1 cellular context compared by ENCODE assay signal in the genomic region with DNA sequence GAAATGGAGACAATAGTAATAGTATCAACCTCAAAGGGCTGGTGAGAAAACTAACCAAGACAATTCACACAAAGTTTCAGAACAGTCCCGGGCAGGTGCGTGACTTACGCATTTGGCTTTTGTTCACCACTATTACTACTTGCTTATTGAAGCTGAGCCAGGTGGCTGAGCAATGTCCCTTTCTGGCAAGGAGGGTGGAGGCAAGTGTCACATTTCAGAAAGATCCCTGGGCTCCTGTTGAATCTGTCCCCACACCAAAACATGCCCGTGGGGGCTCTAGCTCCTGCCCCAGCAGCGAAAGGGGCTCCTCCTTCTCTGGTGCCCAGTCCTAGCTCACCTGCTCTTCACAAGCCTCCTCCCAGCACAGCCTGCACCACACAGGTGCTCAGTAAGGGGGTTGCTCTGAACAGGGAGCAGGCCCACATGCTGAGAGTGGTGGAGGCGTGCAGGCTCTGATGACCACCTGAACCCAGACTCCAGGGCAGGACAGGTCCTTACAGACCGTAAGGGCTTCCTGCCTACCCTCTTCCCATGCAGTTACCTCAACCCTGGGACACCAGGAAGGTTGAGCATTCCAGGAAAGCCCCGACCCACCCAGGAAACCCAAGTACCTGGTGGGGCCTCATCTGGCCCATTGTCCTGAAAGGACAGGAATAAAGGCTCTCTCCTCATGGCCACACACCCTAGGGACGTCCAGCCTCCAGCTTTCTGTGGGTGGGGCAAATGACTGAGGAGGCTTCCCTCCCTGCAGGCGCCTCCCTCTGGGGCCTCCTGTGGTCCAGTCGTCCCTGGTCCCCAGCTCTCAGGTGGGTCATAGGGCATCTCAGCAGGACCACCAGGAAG.
TF ChIP-seq lines count a peak whose summit lies in the region.

No MANE protein-coding gene starts in this region.

TF ChIP-seq in GM12878, 131 proteins besides CTCF, POLR2A, EP300 and RAD21 (continues in another document):
- no peak for TF ChIP-seq SUZ12 (IDR thresholded peaks at IDR 0.05; ENCODE audit: unreplicated experiment)
- no peak for TF ChIP-seq SP1 (IDR thresholded peaks at IDR 0.05; ENCODE audit: low read depth, low read length)
- TF ChIP-seq STAT3 (IDR thresholded peaks at IDR 0.05; ENCODE audit: low read depth, low read length) = no peak
- TF ChIP-seq RBBP5 (conservative IDR thresholded peaks at IDR 0.05) = no peak
- no peak for TF ChIP-seq ZNF274 (IDR thresholded peaks at IDR 0.05; ENCODE audit: insufficient read depth, insufficient read length)
- peak; percentile 69 for TF ChIP-seq MXI1 (IDR thresholded peaks at IDR 0.05; ENCODE audit: low read depth, low read length)
- 0 out of 2 replicates have a peak, but pooled peaks have one; percentile 4 for TF ChIP-seq IRF4 (IDR thresholded peaks at IDR 0.05; ENCODE audit: low read depth, low read length)
- no peak for TF ChIP-seq CREB1 (IDR thresholded peaks at IDR 0.05; ENCODE audit: low read depth)
- TF ChIP-seq ZNF384 (IDR thresholded peaks at IDR 0.05; ENCODE audit: borderline replicate concordance, low read depth, low read length) = no peak
- TF ChIP-seq EED (IDR thresholded peaks at IDR 0.05; ENCODE audit: low read depth) = no peak
- TF ChIP-seq, protein P1, sequence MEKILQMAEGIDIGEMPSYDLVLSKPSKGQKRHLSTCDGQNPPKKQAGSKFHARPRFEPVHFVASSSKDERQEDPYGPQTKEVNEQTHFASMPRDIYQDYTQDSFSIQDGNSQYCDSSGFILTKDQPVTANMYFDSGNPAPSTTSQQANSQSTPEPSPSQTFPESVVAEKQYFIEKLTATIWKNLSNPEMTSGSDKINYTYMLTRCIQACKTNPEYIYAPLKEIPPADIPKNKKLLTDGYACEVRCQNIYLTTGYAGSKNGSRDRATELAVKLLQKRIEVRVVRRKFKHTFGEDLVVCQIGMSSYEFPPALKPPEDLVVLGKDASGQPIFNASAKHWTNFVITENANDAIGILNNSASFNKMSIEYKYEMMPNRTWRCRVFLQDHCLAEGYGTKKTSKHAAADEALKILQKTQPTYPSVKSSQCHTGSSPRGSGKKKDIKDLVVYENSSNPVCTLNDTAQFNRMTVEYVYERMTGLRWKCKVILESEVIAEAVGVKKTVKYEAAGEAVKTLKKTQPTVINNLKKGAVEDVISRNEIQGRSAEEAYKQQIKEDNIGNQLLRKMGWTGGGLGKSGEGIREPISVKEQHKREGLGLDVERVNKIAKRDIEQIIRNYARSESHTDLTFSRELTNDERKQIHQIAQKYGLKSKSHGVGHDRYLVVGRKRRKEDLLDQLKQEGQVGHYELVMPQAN (conservative IDR thresholded peaks at IDR 0.05) = peak; percentile 24; the same call in 1 of the 2 replicates
- TF ChIP-seq TCF12 (IDR thresholded peaks at IDR 0.05; ENCODE audit: low read depth, low read length) = peak; percentile 94
- TF ChIP-seq, protein P2, sequence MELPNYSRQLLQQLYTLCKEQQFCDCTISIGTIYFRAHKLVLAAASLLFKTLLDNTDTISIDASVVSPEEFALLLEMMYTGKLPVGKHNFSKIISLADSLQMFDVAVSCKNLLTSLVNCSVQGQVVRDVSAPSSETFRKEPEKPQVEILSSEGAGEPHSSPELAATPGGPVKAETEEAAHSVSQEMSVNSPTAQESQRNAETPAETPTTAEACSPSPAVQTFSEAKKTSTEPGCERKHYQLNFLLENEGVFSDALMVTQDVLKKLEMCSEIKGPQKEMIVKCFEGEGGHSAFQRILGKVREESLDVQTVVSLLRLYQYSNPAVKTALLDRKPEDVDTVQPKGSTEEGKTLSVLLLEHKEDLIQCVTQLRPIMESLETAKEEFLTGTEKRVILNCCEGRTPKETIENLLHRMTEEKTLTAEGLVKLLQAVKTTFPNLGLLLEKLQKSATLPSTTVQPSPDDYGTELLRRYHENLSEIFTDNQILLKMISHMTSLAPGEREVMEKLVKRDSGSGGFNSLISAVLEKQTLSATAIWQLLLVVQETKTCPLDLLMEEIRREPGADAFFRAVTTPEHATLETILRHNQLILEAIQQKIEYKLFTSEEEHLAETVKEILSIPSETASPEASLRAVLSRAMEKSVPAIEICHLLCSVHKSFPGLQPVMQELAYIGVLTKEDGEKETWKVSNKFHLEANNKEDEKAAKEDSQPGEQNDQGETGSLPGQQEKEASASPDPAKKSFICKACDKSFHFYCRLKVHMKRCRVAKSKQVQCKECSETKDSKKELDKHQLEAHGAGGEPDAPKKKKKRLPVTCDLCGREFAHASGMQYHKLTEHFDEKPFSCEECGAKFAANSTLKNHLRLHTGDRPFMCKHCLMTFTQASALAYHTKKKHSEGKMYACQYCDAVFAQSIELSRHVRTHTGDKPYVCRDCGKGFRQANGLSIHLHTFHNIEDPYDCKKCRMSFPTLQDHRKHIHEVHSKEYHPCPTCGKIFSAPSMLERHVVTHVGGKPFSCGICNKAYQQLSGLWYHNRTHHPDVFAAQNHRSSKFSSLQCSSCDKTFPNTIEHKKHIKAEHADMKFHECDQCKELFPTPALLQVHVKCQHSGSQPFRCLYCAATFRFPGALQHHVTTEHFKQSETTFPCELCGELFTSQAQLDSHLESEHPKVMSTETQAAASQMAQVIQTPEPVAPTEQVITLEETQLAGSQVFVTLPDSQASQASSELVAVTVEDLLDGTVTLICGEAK (IDR thresholded peaks at IDR 0.05; ENCODE audit: borderline replicate concordance) = no peak
- TF ChIP-seq KAT2A (conservative IDR thresholded peaks at IDR 0.05; ENCODE audit: control insufficient read depth, low read depth, low read length) = no peak
- no peak for TF ChIP-seq STAT1 (conservative IDR thresholded peaks at IDR 0.05)
- TF ChIP-seq SMAD1 (IDR thresholded peaks at IDR 0.05; ENCODE audit: low read depth, partially characterized antibody) = peak; percentile 10
- no peak for TF ChIP-seq MTA3 (IDR thresholded peaks at IDR 0.05; ENCODE audit: borderline replicate concordance, low read length)
- peak; percentile 89 for TF ChIP-seq TCF3 (IDR thresholded peaks at IDR 0.05; ENCODE audit: borderline replicate concordance, insufficient read depth, low read depth, low read length)
- TF ChIP-seq LARP7 (IDR thresholded peaks at IDR 0.05) = 0 out of 2 replicates have a peak, but pooled peaks have one; percentile 46
- TF ChIP-seq MYB (IDR thresholded peaks at IDR 0.05; ENCODE audit: borderline replicate concordance, low read depth, low read length) = no peak
- TF ChIP-seq RCOR1 (conservative IDR thresholded peaks at IDR 0.05; ENCODE audit: low read depth, low read length) = no peak
- no peak for TF ChIP-seq NFXL1 (IDR thresholded peaks at IDR 0.05; ENCODE audit: borderline replicate concordance)
- TF ChIP-seq, protein P3, sequence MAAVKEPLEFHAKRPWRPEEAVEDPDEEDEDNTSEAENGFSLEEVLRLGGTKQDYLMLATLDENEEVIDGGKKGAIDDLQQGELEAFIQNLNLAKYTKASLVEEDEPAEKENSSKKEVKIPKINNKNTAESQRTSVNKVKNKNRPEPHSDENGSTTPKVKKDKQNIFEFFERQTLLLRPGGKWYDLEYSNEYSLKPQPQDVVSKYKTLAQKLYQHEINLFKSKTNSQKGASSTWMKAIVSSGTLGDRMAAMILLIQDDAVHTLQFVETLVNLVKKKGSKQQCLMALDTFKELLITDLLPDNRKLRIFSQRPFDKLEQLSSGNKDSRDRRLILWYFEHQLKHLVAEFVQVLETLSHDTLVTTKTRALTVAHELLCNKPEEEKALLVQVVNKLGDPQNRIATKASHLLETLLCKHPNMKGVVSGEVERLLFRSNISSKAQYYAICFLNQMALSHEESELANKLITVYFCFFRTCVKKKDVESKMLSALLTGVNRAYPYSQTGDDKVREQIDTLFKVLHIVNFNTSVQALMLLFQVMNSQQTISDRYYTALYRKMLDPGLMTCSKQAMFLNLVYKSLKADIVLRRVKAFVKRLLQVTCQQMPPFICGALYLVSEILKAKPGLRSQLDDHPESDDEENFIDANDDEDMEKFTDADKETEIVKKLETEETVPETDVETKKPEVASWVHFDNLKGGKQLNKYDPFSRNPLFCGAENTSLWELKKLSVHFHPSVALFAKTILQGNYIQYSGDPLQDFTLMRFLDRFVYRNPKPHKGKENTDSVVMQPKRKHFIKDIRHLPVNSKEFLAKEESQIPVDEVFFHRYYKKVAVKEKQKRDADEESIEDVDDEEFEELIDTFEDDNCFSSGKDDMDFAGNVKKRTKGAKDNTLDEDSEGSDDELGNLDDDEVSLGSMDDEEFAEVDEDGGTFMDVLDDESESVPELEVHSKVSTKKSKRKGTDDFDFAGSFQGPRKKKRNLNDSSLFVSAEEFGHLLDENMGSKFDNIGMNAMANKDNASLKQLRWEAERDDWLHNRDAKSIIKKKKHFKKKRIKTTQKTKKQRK (IDR thresholded peaks at IDR 0.05; ENCODE audit: low read depth, low read length) = no peak
- TF ChIP-seq SPI1 (IDR thresholded peaks at IDR 0.05; ENCODE audit: borderline replicate concordance, insufficient read depth, low read depth, low read length) = no peak
- TF ChIP-seq, protein P4, sequence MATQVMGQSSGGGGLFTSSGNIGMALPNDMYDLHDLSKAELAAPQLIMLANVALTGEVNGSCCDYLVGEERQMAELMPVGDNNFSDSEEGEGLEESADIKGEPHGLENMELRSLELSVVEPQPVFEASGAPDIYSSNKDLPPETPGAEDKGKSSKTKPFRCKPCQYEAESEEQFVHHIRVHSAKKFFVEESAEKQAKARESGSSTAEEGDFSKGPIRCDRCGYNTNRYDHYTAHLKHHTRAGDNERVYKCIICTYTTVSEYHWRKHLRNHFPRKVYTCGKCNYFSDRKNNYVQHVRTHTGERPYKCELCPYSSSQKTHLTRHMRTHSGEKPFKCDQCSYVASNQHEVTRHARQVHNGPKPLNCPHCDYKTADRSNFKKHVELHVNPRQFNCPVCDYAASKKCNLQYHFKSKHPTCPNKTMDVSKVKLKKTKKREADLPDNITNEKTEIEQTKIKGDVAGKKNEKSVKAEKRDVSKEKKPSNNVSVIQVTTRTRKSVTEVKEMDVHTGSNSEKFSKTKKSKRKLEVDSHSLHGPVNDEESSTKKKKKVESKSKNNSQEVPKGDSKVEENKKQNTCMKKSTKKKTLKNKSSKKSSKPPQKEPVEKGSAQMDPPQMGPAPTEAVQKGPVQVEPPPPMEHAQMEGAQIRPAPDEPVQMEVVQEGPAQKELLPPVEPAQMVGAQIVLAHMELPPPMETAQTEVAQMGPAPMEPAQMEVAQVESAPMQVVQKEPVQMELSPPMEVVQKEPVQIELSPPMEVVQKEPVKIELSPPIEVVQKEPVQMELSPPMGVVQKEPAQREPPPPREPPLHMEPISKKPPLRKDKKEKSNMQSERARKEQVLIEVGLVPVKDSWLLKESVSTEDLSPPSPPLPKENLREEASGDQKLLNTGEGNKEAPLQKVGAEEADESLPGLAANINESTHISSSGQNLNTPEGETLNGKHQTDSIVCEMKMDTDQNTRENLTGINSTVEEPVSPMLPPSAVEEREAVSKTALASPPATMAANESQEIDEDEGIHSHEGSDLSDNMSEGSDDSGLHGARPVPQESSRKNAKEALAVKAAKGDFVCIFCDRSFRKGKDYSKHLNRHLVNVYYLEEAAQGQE (IDR thresholded peaks at IDR 0.05; ENCODE audit: low read depth, low read length) = no peak
- TF ChIP-seq SMAD5 (IDR thresholded peaks at IDR 0.05; ENCODE audit: low read depth) = peak; percentile 55
- TF ChIP-seq IKZF1 (conservative IDR thresholded peaks at IDR 0.05) = peak; percentile 76
- no peak for TF ChIP-seq NFYA (IDR thresholded peaks at IDR 0.05; ENCODE audit: borderline replicate concordance, low read depth, low read length)
- no peak for TF ChIP-seq DPF2 (IDR thresholded peaks at IDR 0.05)
- TF ChIP-seq SIX5 (IDR thresholded peaks at IDR 0.05; ENCODE audit: low read depth, low read length, severe bottlenecking) = no peak
- TF ChIP-seq EGR1 (IDR thresholded peaks at IDR 0.05; ENCODE audit: borderline replicate concordance in 1 of 2, low read depth in 2 of 2, low read length in 2 of 2) = 0 out of 3 replicates have a peak, but pooled peaks of 1 of the 2 experiments have one; percentile 15
- TF ChIP-seq, protein P5, sequence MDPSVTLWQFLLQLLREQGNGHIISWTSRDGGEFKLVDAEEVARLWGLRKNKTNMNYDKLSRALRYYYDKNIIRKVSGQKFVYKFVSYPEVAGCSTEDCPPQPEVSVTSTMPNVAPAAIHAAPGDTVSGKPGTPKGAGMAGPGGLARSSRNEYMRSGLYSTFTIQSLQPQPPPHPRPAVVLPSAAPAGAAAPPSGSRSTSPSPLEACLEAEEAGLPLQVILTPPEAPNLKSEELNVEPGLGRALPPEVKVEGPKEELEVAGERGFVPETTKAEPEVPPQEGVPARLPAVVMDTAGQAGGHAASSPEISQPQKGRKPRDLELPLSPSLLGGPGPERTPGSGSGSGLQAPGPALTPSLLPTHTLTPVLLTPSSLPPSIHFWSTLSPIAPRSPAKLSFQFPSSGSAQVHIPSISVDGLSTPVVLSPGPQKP (IDR thresholded peaks at IDR 0.05; ENCODE audit: low read depth, low read length) = no peak
- TF ChIP-seq, protein P6, sequence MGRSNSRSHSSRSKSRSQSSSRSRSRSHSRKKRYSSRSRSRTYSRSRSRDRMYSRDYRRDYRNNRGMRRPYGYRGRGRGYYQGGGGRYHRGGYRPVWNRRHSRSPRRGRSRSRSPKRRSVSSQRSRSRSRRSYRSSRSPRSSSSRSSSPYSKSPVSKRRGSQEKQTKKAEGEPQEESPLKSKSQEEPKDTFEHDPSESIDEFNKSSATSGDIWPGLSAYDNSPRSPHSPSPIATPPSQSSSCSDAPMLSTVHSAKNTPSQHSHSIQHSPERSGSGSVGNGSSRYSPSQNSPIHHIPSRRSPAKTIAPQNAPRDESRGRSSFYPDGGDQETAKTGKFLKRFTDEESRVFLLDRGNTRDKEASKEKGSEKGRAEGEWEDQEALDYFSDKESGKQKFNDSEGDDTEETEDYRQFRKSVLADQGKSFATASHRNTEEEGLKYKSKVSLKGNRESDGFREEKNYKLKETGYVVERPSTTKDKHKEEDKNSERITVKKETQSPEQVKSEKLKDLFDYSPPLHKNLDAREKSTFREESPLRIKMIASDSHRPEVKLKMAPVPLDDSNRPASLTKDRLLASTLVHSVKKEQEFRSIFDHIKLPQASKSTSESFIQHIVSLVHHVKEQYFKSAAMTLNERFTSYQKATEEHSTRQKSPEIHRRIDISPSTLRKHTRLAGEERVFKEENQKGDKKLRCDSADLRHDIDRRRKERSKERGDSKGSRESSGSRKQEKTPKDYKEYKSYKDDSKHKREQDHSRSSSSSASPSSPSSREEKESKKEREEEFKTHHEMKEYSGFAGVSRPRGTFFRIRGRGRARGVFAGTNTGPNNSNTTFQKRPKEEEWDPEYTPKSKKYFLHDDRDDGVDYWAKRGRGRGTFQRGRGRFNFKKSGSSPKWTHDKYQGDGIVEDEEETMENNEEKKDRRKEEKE (IDR thresholded peaks at IDR 0.05) = no peak
- TF ChIP-seq, protein P7, sequence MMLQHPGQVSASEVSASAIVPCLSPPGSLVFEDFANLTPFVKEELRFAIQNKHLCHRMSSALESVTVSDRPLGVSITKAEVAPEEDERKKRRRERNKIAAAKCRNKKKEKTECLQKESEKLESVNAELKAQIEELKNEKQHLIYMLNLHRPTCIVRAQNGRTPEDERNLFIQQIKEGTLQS (IDR thresholded peaks at IDR 0.05; ENCODE audit: borderline replicate concordance, extremely low read depth, low read depth, low read length) = no peak
- TF ChIP-seq MTA2 (IDR thresholded peaks at IDR 0.05; ENCODE audit: low read depth) = no peak
- TF ChIP-seq ATF7 (IDR thresholded peaks at IDR 0.05; ENCODE audit: low read depth) = no peak
